1 cellular context compared by ENCODE assay signal in the genomic region with DNA sequence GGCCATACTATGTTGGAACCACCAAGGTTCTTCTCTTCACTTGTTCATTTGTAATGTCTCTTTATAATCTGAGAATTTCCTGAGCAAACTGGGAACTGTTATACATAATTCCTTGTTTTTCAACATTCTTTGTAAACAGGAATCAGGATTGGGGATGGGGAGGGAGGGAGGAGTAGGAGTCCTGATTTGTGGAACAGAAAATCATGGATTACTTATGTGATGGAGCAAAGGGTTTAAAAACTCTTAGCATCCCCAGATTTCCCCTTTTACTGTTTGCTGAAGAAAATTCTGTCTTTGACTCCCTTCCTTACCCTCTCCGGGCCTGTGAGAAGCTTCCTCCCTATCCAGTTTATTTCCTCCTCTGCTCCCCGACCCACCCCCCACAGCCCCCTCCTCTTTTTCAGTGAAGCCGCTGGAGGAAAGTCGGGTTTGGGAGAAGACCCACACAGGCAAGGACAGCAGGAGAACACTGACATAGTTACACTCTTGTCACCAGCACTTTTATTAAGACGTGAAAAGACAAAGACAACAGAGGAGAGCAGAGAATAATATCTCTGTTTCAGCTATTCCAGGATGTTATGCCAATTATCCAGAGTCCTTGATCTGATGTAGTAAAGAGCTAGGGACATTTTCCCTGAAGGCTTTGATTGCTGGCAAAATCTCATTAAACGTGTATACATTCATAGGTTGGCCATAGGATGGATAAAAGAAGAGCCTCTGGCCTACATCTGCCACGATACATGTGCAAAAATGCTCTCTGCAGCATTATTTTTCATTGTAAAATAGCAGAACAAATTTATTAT.
TF ChIP-seq lines count a peak whose summit lies in the region.

No MANE protein-coding gene starts in this region.

TF ChIP-seq in GM12878, 131 proteins besides CTCF, POLR2A, EP300 and RAD21:
- TF ChIP-seq ASH2L (IDR thresholded peaks at IDR 0.05; ENCODE audit: borderline replicate concordance, low read depth), result no peak
- TF ChIP-seq YBX1 (IDR thresholded peaks at IDR 0.05), result no peak
- TF ChIP-seq HDAC6 (IDR thresholded peaks at IDR 0.05; ENCODE audit: unreplicated experiment), result no peak
- TF ChIP-seq E4F1 (IDR thresholded peaks at IDR 0.05; ENCODE audit: borderline replicate concordance, partially characterized antibody), result no peak
- TF ChIP-seq, protein P1, sequence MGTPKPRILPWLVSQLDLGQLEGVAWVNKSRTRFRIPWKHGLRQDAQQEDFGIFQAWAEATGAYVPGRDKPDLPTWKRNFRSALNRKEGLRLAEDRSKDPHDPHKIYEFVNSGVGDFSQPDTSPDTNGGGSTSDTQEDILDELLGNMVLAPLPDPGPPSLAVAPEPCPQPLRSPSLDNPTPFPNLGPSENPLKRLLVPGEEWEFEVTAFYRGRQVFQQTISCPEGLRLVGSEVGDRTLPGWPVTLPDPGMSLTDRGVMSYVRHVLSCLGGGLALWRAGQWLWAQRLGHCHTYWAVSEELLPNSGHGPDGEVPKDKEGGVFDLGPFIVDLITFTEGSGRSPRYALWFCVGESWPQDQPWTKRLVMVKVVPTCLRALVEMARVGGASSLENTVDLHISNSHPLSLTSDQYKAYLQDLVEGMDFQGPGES (IDR thresholded peaks at IDR 0.05), result no peak
- TF ChIP-seq ZNF207 (IDR thresholded peaks at IDR 0.05; ENCODE audit: borderline replicate concordance), result no peak
- no peak for TF ChIP-seq MLLT1 (IDR thresholded peaks at IDR 0.05)
- no peak for TF ChIP-seq PML (IDR thresholded peaks at IDR 0.05; ENCODE audit: low read length)
- TF ChIP-seq RFX5 (IDR thresholded peaks at IDR 0.05; ENCODE audit: low read depth, low read length), result no peak
- no peak for TF ChIP-seq SMAD1 (IDR thresholded peaks at IDR 0.05; ENCODE audit: low read depth, partially characterized antibody)
- no peak for TF ChIP-seq MXI1 (IDR thresholded peaks at IDR 0.05; ENCODE audit: low read depth, low read length)
- TF ChIP-seq, protein P2, sequence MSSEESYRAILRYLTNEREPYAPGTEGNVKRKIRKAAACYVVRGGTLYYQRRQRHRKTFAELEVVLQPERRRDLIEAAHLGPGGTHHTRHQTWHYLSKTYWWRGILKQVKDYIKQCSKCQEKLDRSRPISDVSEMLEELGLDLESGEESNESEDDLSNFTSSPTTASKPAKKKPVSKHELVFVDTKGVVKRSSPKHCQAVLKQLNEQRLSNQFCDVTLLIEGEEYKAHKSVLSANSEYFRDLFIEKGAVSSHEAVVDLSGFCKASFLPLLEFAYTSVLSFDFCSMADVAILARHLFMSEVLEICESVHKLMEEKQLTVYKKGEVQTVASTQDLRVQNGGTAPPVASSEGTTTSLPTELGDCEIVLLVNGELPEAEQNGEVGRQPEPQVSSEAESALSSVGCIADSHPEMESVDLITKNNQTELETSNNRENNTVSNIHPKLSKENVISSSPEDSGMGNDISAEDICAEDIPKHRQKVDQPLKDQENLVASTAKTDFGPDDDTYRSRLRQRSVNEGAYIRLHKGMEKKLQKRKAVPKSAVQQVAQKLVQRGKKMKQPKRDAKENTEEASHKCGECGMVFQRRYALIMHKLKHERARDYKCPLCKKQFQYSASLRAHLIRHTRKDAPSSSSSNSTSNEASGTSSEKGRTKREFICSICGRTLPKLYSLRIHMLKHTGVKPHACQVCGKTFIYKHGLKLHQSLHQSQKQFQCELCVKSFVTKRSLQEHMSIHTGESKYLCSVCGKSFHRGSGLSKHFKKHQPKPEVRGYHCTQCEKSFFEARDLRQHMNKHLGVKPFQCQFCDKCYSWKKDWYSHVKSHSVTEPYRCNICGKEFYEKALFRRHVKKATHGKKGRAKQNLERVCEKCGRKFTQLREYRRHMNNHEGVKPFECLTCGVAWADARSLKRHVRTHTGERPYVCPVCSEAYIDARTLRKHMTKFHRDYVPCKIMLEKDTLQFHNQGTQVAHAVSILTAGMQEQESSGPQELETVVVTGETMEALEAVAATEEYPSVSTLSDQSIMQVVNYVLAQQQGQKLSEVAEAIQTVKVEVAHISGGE (CRISPR knock-in tag; IDR thresholded peaks at IDR 0.05), result no peak
- TF ChIP-seq FOXM1 (IDR thresholded peaks at IDR 0.05; ENCODE audit: low read depth, low read length), result no peak
- TF ChIP-seq RB1 (IDR thresholded peaks at IDR 0.05; ENCODE audit: borderline replicate concordance), result no peak
- no peak for TF ChIP-seq SREBF1 (IDR thresholded peaks at IDR 0.05; ENCODE audit: low read length)
- TF ChIP-seq NBN (IDR thresholded peaks at IDR 0.05), result no peak
TF ChIP-seq in GM12878: peak in this region for 0.
